In the genomic region with DNA sequence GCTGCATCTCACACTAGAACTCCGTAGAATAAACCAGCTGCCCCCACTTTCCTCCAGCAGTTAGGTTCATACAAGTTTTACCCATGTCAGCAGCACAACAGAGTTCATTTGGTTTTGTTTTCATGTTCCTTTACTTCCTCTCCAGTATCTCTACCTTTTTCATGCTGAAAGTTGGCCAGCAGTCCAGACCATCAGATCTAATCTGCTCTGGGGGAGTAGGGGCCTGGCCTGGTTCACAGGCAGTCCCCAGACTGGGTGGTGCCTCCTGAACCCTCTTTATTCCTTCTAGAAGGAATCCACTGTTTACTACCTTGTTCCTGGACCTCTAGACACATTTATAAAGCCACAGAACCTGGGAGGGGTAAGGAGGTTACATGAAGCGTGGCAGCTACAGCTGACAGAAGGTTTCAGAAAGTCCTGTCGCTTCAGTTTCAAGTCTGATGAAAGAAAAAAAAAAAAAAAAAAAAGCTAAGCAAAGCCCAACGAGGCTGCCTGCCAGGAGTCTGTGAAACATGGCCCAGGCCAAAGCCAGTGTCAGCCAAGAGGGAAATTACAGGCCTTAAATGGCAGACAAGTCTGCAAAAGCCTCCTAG, we compare ENCODE assay signal across 8 cellular contexts.
DNase-seq lines count a peak whose midpoint lies in the region; ATAC-seq, FAIRE-seq and TF ChIP-seq lines count a peak whose summit lies in the region.

No MANE protein-coding gene starts in this region.

- ATAC-seq in GM18907 (IDR thresholded peaks at IDR 0.05; ENCODE audit: unreplicated experiment) (peak; percentile 85), HG03064 (IDR thresholded peaks at IDR 0.05; ENCODE audit: low read depth, unreplicated experiment) (peak; percentile 86), esophagus mucosa (peak; percentile 69)

- peaks cover 66% of the 10 kb centered on the region for H3K4me1 Mint-ChIP-seq in T-helper 1 cell treated with Interleukin-12 subunit alpha and Interleukin-12 subunit beta and Interleukin-4 antibody, amounts not matched to agents 30 μg/mL and 1 μg/mL, for 36 hours (ENCODE audit: low read depth)
- peaks cover 31% of the 10 kb centered on the region for H3K4me1 Mint-ChIP-seq in nephron progenitor cell

- H3K27ac Mint-ChIP-seq in T-helper 1 cell treated with Interleukin-12 subunit alpha and Interleukin-12 subunit beta and Interleukin-4 antibody, amounts not matched to agents 30 μg/mL and 1 μg/mL, for 36 hours = peak overlapping the region; percentile 99
- H3K27ac Mint-ChIP-seq in nephron progenitor cell = peak overlapping the region; percentile 98

- H3K36me3 Mint-ChIP-seq in T-helper 1 cell treated with Interleukin-12 subunit alpha and Interleukin-12 subunit beta and Interleukin-4 antibody, amounts not matched to agents 30 μg/mL and 1 μg/mL, for 36 hours (ENCODE audit: low read depth) = peaks cover 17% of the 10 kb centered on the region
- H3K36me3 Mint-ChIP-seq in nephron progenitor cell (ENCODE audit: low read depth) = no peaks in the 10 kb centered on the region

- FAIRE-seq in urothelium cell line (lab: Jason Lieb, UNC) = no peak

- H3K4me3 Mint-ChIP-seq in T-helper 1 cell treated with Interleukin-12 subunit alpha and Interleukin-12 subunit beta and Interleukin-4 antibody, amounts not matched to agents 30 μg/mL and 1 μg/mL, for 36 hours = peak overlapping the region; percentile 59
- no peak overlapping the region for H3K4me3 Mint-ChIP-seq in nephron progenitor cell

- no peaks in the 10 kb centered on the region for H3K9me3 Mint-ChIP-seq in T-helper 1 cell treated with Interleukin-12 subunit alpha and Interleukin-12 subunit beta and Interleukin-4 antibody, amounts not matched to agents 30 μg/mL and 1 μg/mL, for 36 hours
- H3K9me3 Mint-ChIP-seq in nephron progenitor cell = peaks cover 5% of the 10 kb centered on the region

- TF ChIP-seq CTCF in nephron progenitor cell (IDR thresholded peaks at IDR 0.05) = no peak

- peak; percentile 30 for DNase-seq in AG08396 (ENCODE audit: low spot score)
- DNase-seq in nephron progenitor cell = no peak
- DNase-seq in NCI-H748 treated with DMSO at 0.1 percent for 48 hours (lab: John Stamatoyannopoulos, UW) = no peak
- no peak for DNase-seq in urothelium cell line (ENCODE audit: low spot score)

- H3K27me3 Mint-ChIP-seq in T-helper 1 cell treated with Interleukin-12 subunit alpha and Interleukin-12 subunit beta and Interleukin-4 antibody, amounts not matched to agents 30 μg/mL and 1 μg/mL, for 36 hours (ENCODE audit: low read depth) = no peaks in the 10 kb centered on the region
- H3K27me3 Mint-ChIP-seq in nephron progenitor cell (ENCODE audit: low read depth, poor library complexity) = no peaks in the 10 kb centered on the region
